Comparison of ENCODE assay signal across 8 cellular contexts in the genomic region with DNA sequence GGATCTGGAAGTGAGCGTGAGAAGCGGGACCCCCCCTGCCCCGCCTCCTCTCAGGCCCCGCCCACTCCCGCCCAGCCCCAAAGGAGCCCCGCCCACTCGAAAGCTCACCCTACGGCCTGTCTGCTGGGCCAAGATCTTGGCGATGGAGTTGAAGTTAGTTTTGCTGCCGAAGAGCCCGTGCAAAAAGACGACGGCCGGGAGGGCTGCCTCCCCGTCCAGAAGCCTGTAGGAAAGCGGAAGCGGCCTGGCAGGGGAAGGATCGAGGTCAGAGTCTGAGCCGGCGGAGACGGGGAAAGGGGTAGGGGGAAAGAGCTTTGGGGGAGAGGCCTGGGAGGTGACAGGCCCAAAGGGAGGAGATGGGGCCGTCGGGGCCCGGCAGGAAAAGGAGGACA. TPM values are rescaled to one million over a fixed set of nuclear protein-coding genes. Genes with fewer than 3 reads are reported as not detected.
DNase-seq lines count a peak whose midpoint lies in the region; ATAC-seq and TF ChIP-seq lines count a peak whose summit lies in the region.

No MANE protein-coding gene starts in this region.

- no peaks in the 10 kb centered on the region for H3K9me3 ChIP-seq in BE2C

- H3K27ac ChIP-seq in cingulate gyrus (ENCODE audit: low read depth, low read length), result peak overlapping the region; percentile 88

- intact Hi-C loops in activated CD4-positive, alpha-beta T cell treated with anti-CD3 and anti-CD28 coated beads, Interleukin-2, amount 10 ng/mL, durations not matched to agents 24 days and 14 days (cut with micrococcal nuclease), result loop anchor here (1.0 to 2.0 kb wide), 7 partner anchors 20 to 216 kb away; a partner anchor contains a TSS
- intact Hi-C loops in left colon (cut with DNase I, micrococcal nuclease), result no loop called here

- peaks cover 11% of the 10 kb centered on the region for H3K4me1 Mint-ChIP-seq in activated CD4-positive, alpha-beta T cell treated with anti-CD3 and anti-CD28 coated beads, Interleukin-2, amount 10 ng/mL, durations not matched to agents 24 days and 14 days

- no peaks in the 10 kb centered on the region for H3K9me3 Mint-ChIP-seq in activated CD4-positive, alpha-beta T cell treated with anti-CD3 and anti-CD28 coated beads, Interleukin-2, amount 10 ng/mL, durations not matched to agents 24 days and 14 days

- ATAC-seq in GM19372 (IDR thresholded peaks at IDR 0.05; ENCODE audit: low read depth, unreplicated experiment), result peak; percentile 18
- peak; percentile 37 for ATAC-seq in left colon

- no peaks in the 10 kb centered on the region for H3K36me3 ChIP-seq in BE2C

- H3K27me3 Mint-ChIP-seq in activated CD4-positive, alpha-beta T cell treated with anti-CD3 and anti-CD28 coated beads, Interleukin-2, amount 10 ng/mL, durations not matched to agents 24 days and 14 days, result no peaks in the 10 kb centered on the region

- H3K36me3 Mint-ChIP-seq in activated CD4-positive, alpha-beta T cell treated with anti-CD3 and anti-CD28 coated beads, Interleukin-2, amount 10 ng/mL, durations not matched to agents 24 days and 14 days (ENCODE audit: low read depth), result peaks cover 3% of the 10 kb centered on the region

- H3K4me3 Mint-ChIP-seq in activated CD4-positive, alpha-beta T cell treated with anti-CD3 and anti-CD28 coated beads, Interleukin-2, amount 10 ng/mL, durations not matched to agents 24 days and 14 days, result peak overlapping the region; percentile 96

- DNase-seq in BE2C, result peak; percentile 71
- peak; percentile 40 for DNase-seq in MV-4-11 (lab: John Stamatoyannopoulos, UW)
- DNase-seq in activated CD4-positive, alpha-beta T cell treated with anti-CD3 and anti-CD28 coated beads, Interleukin-2, amount 10 ng/mL, durations not matched to agents 24 days and 14 days, result peak; percentile 83
- peak; percentile 68 to 85 for DNase-seq in left colon
- DNase-seq in stimulated activated CD4-positive, alpha-beta T cell treated with anti-CD3 and anti-CD28 coated beads, Interleukin-2, amount 100 ng/mL, for 24 hours, result peak; percentile 70 to 73
- no peak for DNase-seq in superior temporal gyrus (ENCODE audit: extremely low spot score)

- no peaks in the 10 kb centered on the region for H3K27me3 ChIP-seq in BE2C

- H3K4me3 ChIP-seq in BE2C (ENCODE audit: low read depth, low read length), result peak overlapping the region; percentile 75

- no peaks in the 10 kb centered on the region for H3K4me1 ChIP-seq in BE2C

- H3K27ac Mint-ChIP-seq in activated CD4-positive, alpha-beta T cell treated with anti-CD3 and anti-CD28 coated beads, Interleukin-2, amount 10 ng/mL, durations not matched to agents 24 days and 14 days, result peak overlapping the region; percentile 96

- TF ChIP-seq CTCF in BE2C (IDR thresholded peaks at IDR 0.05; ENCODE audit: low read depth, low read length), result no peak

RNA-seq across cellular contexts. Expression of a gene that starts 0.4 kb away (rescaled TPM):
- polyA plus RNA-seq in BE2C (2012; ENCODE audit: insufficient read depth, insufficient read length, low read depth), result 46.5 TPM
- 20.8 and 23.0 TPM in 2 replicates for total RNA-seq in activated CD4-positive, alpha-beta T cell treated with anti-CD3 and anti-CD28 coated beads, Interleukin-2, amount 10 ng/mL, durations not matched to agents 24 days and 14 days
- total RNA-seq in left colon, result 100 to 1,000 TPM in 1 of 2 donors, 10 to 100 TPM in 1; 89.5 to 131 TPM

RNA-seq across cellular contexts. Expression of a gene that starts 18.7 kb away (rescaled TPM):
- 97.6 TPM for polyA plus RNA-seq in BE2C (2012; ENCODE audit: insufficient read depth, insufficient read length, low read depth)
- 19.0 and 19.4 TPM in 2 replicates for total RNA-seq in activated CD4-positive, alpha-beta T cell treated with anti-CD3 and anti-CD28 coated beads, Interleukin-2, amount 10 ng/mL, durations not matched to agents 24 days and 14 days
- total RNA-seq in left colon, result 1 to 10 TPM; 4.7 to 6.9 TPM

RNA-seq across cellular contexts. Expression of a gene that starts 31.9 kb away (rescaled TPM):
- not detected for polyA plus RNA-seq in BE2C (2012; ENCODE audit: insufficient read depth, insufficient read length, low read depth)
- not detected in 2 replicates for total RNA-seq in activated CD4-positive, alpha-beta T cell treated with anti-CD3 and anti-CD28 coated beads, Interleukin-2, amount 10 ng/mL, durations not matched to agents 24 days and 14 days
- total RNA-seq in left colon, result 100 to 1,000 TPM; 566 to 781 TPM

RNA-seq across cellular contexts. Expression of a gene that starts 54.8 kb away (rescaled TPM):
- 447 TPM for polyA plus RNA-seq in BE2C (2012; ENCODE audit: insufficient read depth, insufficient read length, low read depth)
- total RNA-seq in activated CD4-positive, alpha-beta T cell treated with anti-CD3 and anti-CD28 coated beads, Interleukin-2, amount 10 ng/mL, durations not matched to agents 24 days and 14 days, result 133 TPM in 2 replicates
- total RNA-seq in left colon, result 10 to 100 TPM; 39.0 to 48.2 TPM

RNA-seq across cellular contexts. Expression of a gene that starts 55.0 kb away (rescaled TPM):
- polyA plus RNA-seq in BE2C (2012; ENCODE audit: insufficient read depth, insufficient read length, low read depth), result 20.2 TPM
- total RNA-seq in activated CD4-positive, alpha-beta T cell treated with anti-CD3 and anti-CD28 coated beads, Interleukin-2, amount 10 ng/mL, durations not matched to agents 24 days and 14 days, result 9.4 and 10.9 TPM in 2 replicates
- total RNA-seq in left colon, result 10 to 100 TPM in 1 of 2 donors, 1 to 10 TPM in 1; 8.5 to 10.0 TPM

Comparison
In these comparisons a context has a peak if more than half of its experiments do, and no peak if none do; other contexts are left out.
1. RNA of a gene that starts 31.9 kb away (total RNA-seq): 566 to 781 TPM in left colon; not detected in activated CD4-positive, alpha-beta T cell treated with anti-CD3 and anti-CD28 coated beads, Interleukin-2, amount 10 ng/mL, durations not matched to agents 24 days and 14 days; every median in the first group is over 100 times any median in the second.